33 cellular contexts compared by ENCODE assay signal in genomic region chr2:205946226-205946625, GRCh38.
"Had no signal": no experiment of that assay in that cellular context is flagged by ENCODE, and none has a peak within 500 bp of the region (broad histone marks: within the 10 kb centered on the region; RNA-seq: fewer than 3 reads in every experiment).

No MANE protein-coding gene starts in this region.

- H3K27ac Mint-ChIP-seq: activated T-helper 1 cell treated with anti-CD3 and anti-CD28 coated beads, Interleukin-12 subunit alpha, Interleukin-12 subunit beta, Interleukin-2, Interleukin-4 antibody, amounts not matched to agents 30 ng/mL and 10 ng/mL and 1 ng/mL, durations not matched to agents 14 hours and 24 hours and 36 hours; dendritic cell treated with granulocyte-macrophage colony-stimulating factor and Interleukin-4, amounts not matched to agents 40 ng/mL and 50 ng/mL, for 4 days; endodermal cell; immature natural killer cell; natural killer cell; progenitor cell of endocrine pancreas; stimulated activated naive CD8-positive, alpha-beta T cell treated with anti-CD3 and anti-CD28 coated beads, Interleukin-15, Interleukin-2, amounts not matched to agents 100 ng/mL and 50 ng/mL, for 24 hours; T-helper 17 cell; type B pancreatic cell had no signal

- H3K27ac ChIP-seq: esophagus muscularis mucosa, foreskin keratinocyte, heart left ventricle, ovary, skin epidermis, WERI-Rb-1 had no signal

- H3K4me1 ChIP-seq: foreskin keratinocyte, uterus had no signal

- H3K9me3 Mint-ChIP-seq: activated T-helper 1 cell treated with anti-CD3 and anti-CD28 coated beads, Interleukin-12 subunit alpha, Interleukin-12 subunit beta, Interleukin-2, Interleukin-4 antibody, amounts not matched to agents 30 ng/mL and 10 ng/mL and 1 ng/mL, durations not matched to agents 14 hours and 24 hours and 36 hours; endodermal cell; immature natural killer cell; natural killer cell; stimulated activated naive CD8-positive, alpha-beta T cell treated with anti-CD3 and anti-CD28 coated beads, Interleukin-15, Interleukin-2, amounts not matched to agents 100 ng/mL and 50 ng/mL, for 24 hours; type B pancreatic cell had no signal

- H3K27me3 ChIP-seq: esophagus muscularis mucosa, foreskin keratinocyte, heart left ventricle, ovary, uterus had no signal

- H3K4me3 ChIP-seq: esophagus muscularis mucosa, heart left ventricle, ovary, skin epidermis, uterus had no signal

- H3K9me3 ChIP-seq: ovary, uterus had no signal

- ATAC-seq: activated CD4-positive, CD25-positive, alpha-beta regulatory T cell treated with anti-CD3 and anti-CD28 coated beads, Interleukin-2, amount 50 U/mL, for 24 hours; foreskin keratinocyte; heart left ventricle; left colon; natural killer cell; sciatic nerve; T-helper 17 cell had no signal

- H3K36me3 ChIP-seq: esophagus muscularis mucosa, heart left ventricle, ovary, uterus, WERI-Rb-1 had no signal

- H3K4me3 Mint-ChIP-seq: activated T-helper 1 cell treated with anti-CD3 and anti-CD28 coated beads, Interleukin-12 subunit alpha, Interleukin-12 subunit beta, Interleukin-2, Interleukin-4 antibody, amounts not matched to agents 30 ng/mL and 10 ng/mL and 1 ng/mL, durations not matched to agents 14 hours and 24 hours and 36 hours; dendritic cell treated with granulocyte-macrophage colony-stimulating factor and Interleukin-4, amounts not matched to agents 40 ng/mL and 50 ng/mL, for 4 days; endodermal cell; immature natural killer cell; natural killer cell; stimulated activated naive CD8-positive, alpha-beta T cell treated with anti-CD3 and anti-CD28 coated beads, Interleukin-15, Interleukin-2, amounts not matched to agents 100 ng/mL and 50 ng/mL, for 24 hours; T-helper 17 cell; type B pancreatic cell had no signal

- DNase-seq: activated CD4-positive, alpha-beta T cell treated with anti-CD3 and anti-CD28 coated beads for 48 hours; activated CD4-positive, alpha-beta T cell treated with anti-CD3 and anti-CD28 coated beads, Interleukin-2, amount 50 U/mL, for 48 hours; activated CD8-positive, alpha-beta memory T cell treated with anti-CD3 and anti-CD28 coated beads, Interleukin-2, amount 50 U/mL, for 4 hours; activated gamma-delta T cell treated with Interleukin-2 at 50 U/mL for 16 hours; activated naive CD4-positive, alpha-beta T cell treated with anti-CD3 and anti-CD28 coated beads, Interleukin-2, amount 50 U/mL, for 16 hours; activated T-cell treated with anti-CD3 and anti-CD28 coated beads, Interleukin-2, amount 50 U/mL, for 1 hour; amniotic stem cell; caudate nucleus; endodermal cell; foreskin keratinocyte; heart left ventricle; hypothalamus; immature natural killer cell; kidney; left colon; natural killer cell; ovary; stimulated activated CD4-positive, alpha-beta T cell treated with anti-CD3 and anti-CD28 coated beads, Interleukin-12 subunit alpha, Interleukin-12 subunit beta, amount 100 ng/mL, for 4 hours; stimulated activated CD4-positive, alpha-beta T cell treated with anti-CD3 and anti-CD28 coated beads, Interleukin-4, amount 100 ng/mL, for 1 hour; substantia nigra; T-helper 17 cell; T1000; uterus; WERI-Rb-1 had no signal

- H3K27me3 Mint-ChIP-seq: dendritic cell treated with granulocyte-macrophage colony-stimulating factor and Interleukin-4, amounts not matched to agents 40 ng/mL and 50 ng/mL, for 4 days had no signal
